19 cellular contexts compared by ENCODE assay signal in the genomic region with DNA sequence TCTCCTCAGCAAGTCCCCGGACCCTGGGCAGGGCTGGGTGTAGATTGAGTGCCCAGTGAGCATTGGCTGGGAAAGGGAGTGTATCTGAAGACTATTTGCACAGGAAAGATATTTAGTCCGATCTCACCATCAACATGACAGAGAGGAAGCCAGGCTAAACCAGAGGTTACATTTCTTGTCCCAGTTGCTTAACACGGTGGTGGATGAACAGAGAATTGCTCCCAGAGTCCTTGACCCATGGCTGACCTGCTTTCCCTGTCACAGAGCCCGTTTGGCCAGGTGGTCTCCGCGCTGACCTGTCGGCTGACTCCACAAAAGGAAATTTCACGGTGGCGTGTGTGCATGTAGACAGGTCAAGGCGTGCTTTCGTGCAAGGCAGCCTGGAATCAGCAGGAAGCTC.
DNase-seq lines count a peak whose midpoint lies in the region; ATAC-seq and TF ChIP-seq lines count a peak whose summit lies in the region.
"Had no signal": no experiment of that assay in that cellular context is flagged by ENCODE, and none has a peak within 500 bp of the region (broad histone marks: within the 10 kb centered on the region; RNA-seq: fewer than 3 reads in every experiment).

No MANE protein-coding gene starts in this region.

- peak; percentile 54 for ATAC-seq in left lobe of liver
- ATAC-seq: HCT116 had no signal

- H3K27me3 ChIP-seq in right atrium auricular region, result no peaks in the 10 kb centered on the region
- no peaks in the 10 kb centered on the region for H3K27me3 ChIP-seq in mammary epithelial cell (ENCODE audit: insufficient read depth, low read length)

- H3K9ac ChIP-seq in mammary epithelial cell (ENCODE audit: insufficient read depth, low read length), result no peak overlapping the region
- H3K9ac ChIP-seq: SK-N-SH had no signal

- DNase-seq in cardiac septum (ENCODE audit: low spot score) (peak; percentile 69), right atrium auricular region (ENCODE audit: low spot score) (no peak), mammary epithelial cell (peak; percentile 35), left lobe of liver (ENCODE audit: low spot score) (no peak), T-helper 2 cell (no peak), SKM-1 (lab: John Stamatoyannopoulos, UW; ENCODE audit: unreplicated experiment) (no peak), GM19238 (ENCODE audit: insufficient read length, low spot score) (no peak)
- DNase-seq: C1 segment of cervical spinal cord; Caco-2; CD4-positive, alpha-beta memory T cell; GF-D8; NCI-H1105; NCI-H146; NCI-H1930; NCI-H446; NCI-H526; SK-N-SH had no signal

- intact Hi-C loops in cardiac septum (cut with DNase I) (no loop called here), mammary epithelial cell (cut with micrococcal nuclease) (loop anchor here (1.0 to 10.0 kb wide), 4 partner anchors 16 to 1652 kb away; no protein-coding TSS in a partner anchor)

- TF ChIP-seq CTCF in right atrium auricular region (IDR thresholded peaks at IDR 0.05) (no peak), mammary epithelial cell (conservative IDR thresholded peaks at IDR 0.05 in 1 of 2, IDR thresholded peaks at IDR 0.05 in 1 of 2; ENCODE audit: extremely low read depth in 1 of 2, insufficient read depth in 1 of 2, low read depth in 1 of 2, low read length in 2 of 2) (no peak)

- BruUV-seq in mammary epithelial cell (replicated peaks; lab: Mats Ljungman, UMichigan), result no TSS peak

- H3K27ac ChIP-seq in right atrium auricular region (no peak overlapping the region), mammary epithelial cell (ENCODE audit: insufficient read depth, low read depth, low read length) (no peak overlapping the region)
- H3K27ac ChIP-seq: HL-60 had no signal

- H3K9me3 ChIP-seq in right atrium auricular region, result no peaks in the 10 kb centered on the region
- no peaks in the 10 kb centered on the region for H3K9me3 ChIP-seq in mammary epithelial cell (replicated peaks; ENCODE audit: insufficient read depth, low read length)
- H3K9me3 ChIP-seq: Caco-2, SK-N-SH had no signal

- H3K36me3 ChIP-seq in right atrium auricular region, result no peaks in the 10 kb centered on the region
- no peaks in the 10 kb centered on the region for H3K36me3 ChIP-seq in mammary epithelial cell (ENCODE audit: insufficient read depth, low read length)

- peak overlapping the region; percentile 66 for H3K4me2 ChIP-seq in mammary epithelial cell (ENCODE audit: insufficient read depth, low read depth, low read length)
- H3K4me2 ChIP-seq: SK-N-SH had no signal

- peak overlapping the region; percentile 72 for H2AFZ ChIP-seq in mammary epithelial cell (ENCODE audit: low read depth, low read length)

- dilution Hi-C loops in mammary epithelial cell (cut with HindIII; ENCODE audit: low sequenced_read_pairs), result no loop called here

- H3K4me1 ChIP-seq in right atrium auricular region, result no peaks in the 10 kb centered on the region
- H3K4me1 ChIP-seq in mammary epithelial cell (ENCODE audit: insufficient read depth, low read length), result peaks cover 30% of the 10 kb centered on the region
- H3K4me1 ChIP-seq: Caco-2 had no signal

- 16% methylated on average over 11 of the region's 11 CpGs for WGBS in mammary epithelial cell (ENCODE audit: low coverage, missing lambda C conversion rate)

- no peaks in the 10 kb centered on the region for H3K79me2 ChIP-seq in mammary epithelial cell (ENCODE audit: insufficient read depth, low read length)

- no peaks in the 10 kb centered on the region for H4K20me1 ChIP-seq in mammary epithelial cell (ENCODE audit: insufficient read depth, low read length)

- H3K4me3 ChIP-seq in right atrium auricular region, result no peak overlapping the region
- no peak overlapping the region for H3K4me3 ChIP-seq in mammary epithelial cell (replicated peaks in 1 of 3; ENCODE audit: insufficient read depth in 1 of 3, low read depth in 2 of 3, low read length in 3 of 3)

- CTCF ChIA-PET in mammary epithelial cell (lab: Charles Lee; ENCODE audit: low non-redundant PET), result interaction anchor here (1.1 kb wide), 1 partner anchor 16 kb away, joined by 8 read pairs; no protein-coding TSS in a partner anchor

- in situ Hi-C loops in mammary epithelial cell (cut with MboI; ENCODE audit: low sequenced_read_pairs in 2 of 2), result loop anchor here (10.0 kb wide), 2 partner anchors 118 to 128 kb away; no protein-coding TSS in a partner anchor

Comparison
In these comparisons a context has a peak if more than half of its experiments do, and no peak if none do; other contexts are left out.
1. DNase-seq: peak in cardiac septum (single experiment) and mammary epithelial cell (single experiment); none in right atrium auricular region (single experiment), left lobe of liver (single experiment), T-helper 2 cell (0 of 5), SKM-1 (single experiment) and GM19238 (single experiment).